8 cellular contexts compared by ENCODE assay signal in the genomic region with DNA sequence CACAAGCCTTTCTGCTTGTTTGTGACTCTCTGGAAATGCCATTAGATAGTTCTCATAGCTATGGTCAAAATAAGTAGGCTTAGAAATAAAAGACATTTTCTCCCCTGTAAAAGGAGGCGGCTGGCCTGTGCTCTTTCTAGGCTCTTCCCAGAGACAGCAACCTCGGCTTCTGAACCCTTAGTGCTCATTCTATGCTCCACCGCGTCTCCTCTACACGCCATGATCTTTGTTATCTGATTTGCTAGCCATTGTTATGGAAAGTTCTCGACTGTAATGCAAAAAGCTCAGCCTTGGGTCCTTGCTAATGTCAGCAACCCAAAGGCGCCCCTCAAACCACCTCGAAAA.
DNase-seq lines count a peak whose midpoint lies in the region; ATAC-seq and TF ChIP-seq lines count a peak whose summit lies in the region.

No MANE protein-coding gene starts in this region.

- ATAC-seq in GM18517 (IDR thresholded peaks at IDR 0.05; ENCODE audit: unreplicated experiment) (peak; percentile 8), HG03159 (IDR thresholded peaks at IDR 0.05; ENCODE audit: unreplicated experiment) (peak; percentile 43), WTC11 (peak; percentile 91)

- peak overlapping the region; percentile 99 for H3K27ac Mint-ChIP-seq in WTC11
- peak overlapping the region; percentile 95 for H3K27ac Mint-ChIP-seq in neural crest cell (ENCODE audit: unreplicated experiment)

- intact Hi-C loops in A673 (cut with micrococcal nuclease; ENCODE audit: unreplicated experiment) = loop anchor here (2.0 kb wide), 1 partner anchor 171 kb away; no protein-coding TSS in a partner anchor

- H3K36me3 Mint-ChIP-seq in WTC11 (no peaks in the 10 kb centered on the region), neural crest cell (ENCODE audit: low read depth) (no peaks in the 10 kb centered on the region)

- H3K4me1 ChIP-seq in A673 (ENCODE audit: insufficient read depth, low read length, poor library complexity, severe bottlenecking) (peaks cover 10% of the 10 kb centered on the region), fibroblast of lung (ENCODE audit: control insufficient read depth, extremely low read depth, insufficient read depth, low read length) (peaks cover 11% of the 10 kb centered on the region)

- H3K4me3 ChIP-seq in A673 (ENCODE audit: low read depth, low read length, poor library complexity, severe bottlenecking) = peak overlapping the region; percentile 59
- peak overlapping the region; percentile 46 to 69 (median 58) for H3K4me3 ChIP-seq in fibroblast of lung (replicated peaks in 1 of 4; ENCODE audit: control extremely low read depth in 1 of 4, insufficient read depth in 1 of 4, low read depth in 3 of 4, low read length in 4 of 4)

- peak overlapping the region; percentile 99 for H3K4me2 ChIP-seq in fibroblast of lung (ENCODE audit: extremely low read depth, insufficient read depth, low read length)

- H3K36me3 ChIP-seq in A673 (ENCODE audit: insufficient read depth, low read length, poor library complexity, severe bottlenecking) (no peaks in the 10 kb centered on the region), fibroblast of lung (ENCODE audit: control insufficient read depth, insufficient read depth, low read length) (peaks cover 1% of the 10 kb centered on the region)

- H4K20me1 ChIP-seq in fibroblast of lung (ENCODE audit: control insufficient read depth, extremely low read depth, insufficient read depth, low read length) = no peaks in the 10 kb centered on the region

- POLR2A ChIA-PET in A673 (lab: Charles Lee; ENCODE audit: low non-redundant PET) (no interaction called here), WTC11 (lab: Charles Lee) (interaction anchor here (0.6 to 2.6 kb wide), 7 partner anchors 12 to 360 kb away, joined by 3 to 10 read pairs (median 5); a partner anchor contains a TSS)

- H3K27ac ChIP-seq in A673 (ENCODE audit: low read depth, low read length, poor library complexity, severe bottlenecking) (no peak overlapping the region), fibroblast of lung (ENCODE audit: insufficient read depth, low read length) (peak overlapping the region; percentile 94)

- TF ChIP-seq CTCF in A673 (conservative IDR thresholded peaks at IDR 0.05; ENCODE audit: low read depth, low read length) = no peak
- no peak for TF ChIP-seq CTCF in WTC11 (IDR thresholded peaks at IDR 0.05)
- TF ChIP-seq CTCF in fibroblast of lung (conservative IDR thresholded peaks at IDR 0.05 in 1 of 2, IDR thresholded peaks at IDR 0.05 in 1 of 2; ENCODE audit: low read depth in 1 of 2, low read length in 2 of 2) = no peak
- no peak for TF ChIP-seq CTCF in neural crest cell (conservative IDR thresholded peaks at IDR 0.05)

- H3K9me3 Mint-ChIP-seq in WTC11 (no peaks in the 10 kb centered on the region), neural crest cell (no peaks in the 10 kb centered on the region)

- H3K9me3 ChIP-seq in A673 (ENCODE audit: low read depth, low read length, poor library complexity, severe bottlenecking) (no peaks in the 10 kb centered on the region), fibroblast of lung (ENCODE audit: control insufficient read depth, insufficient read depth, low read depth, low read length) (no peaks in the 10 kb centered on the region)

- DNase-seq in A673 (ENCODE audit: low spot score) (no peak), WTC11 (ENCODE audit: low spot score) (peak; percentile 45), fibroblast of lung (ENCODE audit: low read depth in 2 of 2) (peak in 1 of 2 donors; percentile 26), neural crest cell (ENCODE audit: low read depth, low spot score) (peak; percentile 28), SIG-M5 treated with dmso at 0.1 percent for 504 hours (lab: John Stamatoyannopoulos, UW; ENCODE audit: unreplicated experiment) (no peak)
- no peak for DNase-seq in effector CD8-positive, alpha-beta T cell (lab: John Stamatoyannopoulos, UW)

- peaks cover 4% of the 10 kb centered on the region for H3K79me2 ChIP-seq in fibroblast of lung (ENCODE audit: control insufficient read depth, insufficient read depth, low read length)

- no TSS peak for BruUV-seq in A673 (replicated peaks; lab: Mats Ljungman, UMichigan)

- H3K27me3 Mint-ChIP-seq in WTC11 (ENCODE audit: low read depth) (no peaks in the 10 kb centered on the region), neural crest cell (ENCODE audit: low read depth) (peaks cover 2% of the 10 kb centered on the region)

- H3K9ac ChIP-seq in fibroblast of lung (ENCODE audit: insufficient read depth, low read length) = peak overlapping the region; percentile 66

- peak overlapping the region; percentile 62 for H2AFZ ChIP-seq in fibroblast of lung (ENCODE audit: low read length)

- H3K4me1 Mint-ChIP-seq in WTC11 = peaks cover 61% of the 10 kb centered on the region
- peaks cover 48% of the 10 kb centered on the region for H3K4me1 Mint-ChIP-seq in neural crest cell

- CTCF ChIA-PET in A673 (lab: Charles Lee) = no interaction called here
- CTCF ChIA-PET in WTC11 (lab: Charles Lee) = interaction anchor here (1.0 to 2.0 kb wide), 10 partner anchors 14 to 360 kb away, joined by 3 to 19 read pairs (median 4); a partner anchor contains a TSS

- H3K4me3 Mint-ChIP-seq in WTC11 (peak overlapping the region; percentile 66), neural crest cell (peak overlapping the region; percentile 85)

- no peaks in the 10 kb centered on the region for H3K27me3 ChIP-seq in A673 (replicated peaks; ENCODE audit: insufficient read depth, low read depth, low read length, poor library complexity)
- no peaks in the 10 kb centered on the region for H3K27me3 ChIP-seq in fibroblast of lung (ENCODE audit: control insufficient read depth, insufficient read depth, low read length)

TF ChIP-seq in WTC11, 78 proteins besides CTCF, POLR2A, EP300 and RAD21:
- TF ChIP-seq FOXK1 (CRISPR knock-in tag; IDR thresholded peaks at IDR 0.05) = 0 out of 2 replicates have a peak, but pooled peaks have one; percentile 14
- no peak for TF ChIP-seq GRHL2 (CRISPR knock-in tag; IDR thresholded peaks at IDR 0.05; ENCODE audit: insufficient replicate concordance, severe bottlenecking)

Comparison
In these comparisons a context has a peak if more than half of its experiments do, and no peak if none do; other contexts are left out.
1. DNase-seq: peak in WTC11 (single experiment) and neural crest cell (single experiment); none in A673 (single experiment), effector CD8-positive, alpha-beta T cell (single experiment) and SIG-M5 treated with dmso at 0.1 percent for 504 hours (single experiment).
2. ATAC-seq: peak in every context shown above with its lines; median percentile 91 in WTC11; 43 in HG03159; 8 in GM18517.